8 cellular contexts compared by ENCODE assay signal in the genomic region with DNA sequence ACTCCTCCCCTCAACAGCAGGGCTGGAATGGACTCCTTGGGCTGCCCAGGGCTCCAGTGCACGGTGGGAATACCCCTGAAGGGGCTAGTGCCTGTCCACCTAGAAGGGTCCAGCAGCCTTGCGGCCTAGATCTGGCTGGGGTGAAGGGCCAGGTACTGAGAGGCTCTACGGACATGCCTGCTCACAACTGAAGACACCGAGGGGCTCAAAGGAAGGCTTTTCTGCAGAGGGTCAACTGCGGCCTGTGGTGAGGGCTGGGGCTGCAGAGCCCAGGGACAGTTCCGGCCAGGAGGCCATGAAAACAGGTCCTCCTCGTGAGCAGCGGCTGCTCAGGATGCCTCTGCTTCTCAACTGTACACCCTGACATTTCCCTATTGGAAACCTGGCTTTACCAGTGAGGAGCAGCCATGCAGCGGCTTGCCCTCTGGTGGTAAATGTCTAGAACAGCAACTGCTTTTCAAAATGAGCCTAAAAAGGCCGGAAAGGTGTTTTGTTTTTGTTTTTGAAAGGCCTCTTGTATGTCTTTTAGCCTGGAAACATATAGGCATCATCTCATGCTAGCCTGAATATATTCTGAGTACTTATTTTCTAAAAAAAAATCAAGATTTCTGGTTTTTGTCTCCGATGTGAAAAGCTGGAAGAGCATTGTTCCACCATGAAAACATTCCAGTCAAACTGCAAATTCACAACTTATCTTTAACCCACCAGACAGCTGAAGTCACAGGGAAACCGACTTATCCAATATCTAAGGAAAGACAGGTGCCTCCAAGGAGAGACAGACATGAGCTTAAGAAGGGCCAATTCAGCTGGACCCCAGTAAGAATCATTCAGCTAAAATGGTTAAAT.
A peak's percentile ranks its signal among the peaks of the same experiment; 100 is the strongest.
DNase-seq lines count a peak whose midpoint lies in the region; ATAC-seq and TF ChIP-seq lines count a peak whose summit lies in the region.

No MANE protein-coding gene starts in this region.

- no peak overlapping the region for H3K4me3 Mint-ChIP-seq in activated B cell treated with CpG ODN at 0.5 μM for 24 hours
- H3K4me3 Mint-ChIP-seq in naive thymus-derived CD4-positive, alpha-beta T cell, result no peak overlapping the region

- H3K9me3 Mint-ChIP-seq in activated B cell treated with CpG ODN at 0.5 μM for 24 hours, result peaks cover 18% of the 10 kb centered on the region
- peaks cover 0 to 24% (median 6%) of the 10 kb centered on the region in 11 donors for H3K9me3 Mint-ChIP-seq in naive thymus-derived CD4-positive, alpha-beta T cell

- no peaks in the 10 kb centered on the region for H3K36me3 ChIP-seq in MG63
- H3K36me3 ChIP-seq in esophagus muscularis mucosa, result peaks cover 0 to 5% (median 2%) of the 10 kb centered on the region in 4 donors
- H3K36me3 ChIP-seq in naive thymus-derived CD4-positive, alpha-beta T cell (ENCODE audit: control insufficient read depth in 2 of 3, insufficient read depth in 3 of 3, low read length in 3 of 3), result no peaks in the 10 kb centered on the region

- no peak overlapping the region for H3K27ac Mint-ChIP-seq in activated B cell treated with CpG ODN at 0.5 μM for 24 hours
- H3K27ac Mint-ChIP-seq in naive thymus-derived CD4-positive, alpha-beta T cell, result peak overlapping the region in 2 of 9 donors; percentile 16 to 37

- ATAC-seq in activated B cell treated with CpG ODN at 0.5 μM for 24 hours (ENCODE audit: low read depth), result peak; percentile 38
- peak; percentile 62 for ATAC-seq in naive thymus-derived CD4-positive, alpha-beta T cell
- no peak for ATAC-seq in HG03565 (IDR thresholded peaks at IDR 0.05; ENCODE audit: unreplicated experiment)
- ATAC-seq in HG02798 (IDR thresholded peaks at IDR 0.05; ENCODE audit: poor library complexity, unreplicated experiment), result no peak

- no peak for TF ChIP-seq POLR2A in esophagus muscularis mucosa (IDR thresholded peaks at IDR 0.05; ENCODE audit: low read depth)

- TF ChIP-seq CTCF in activated B cell treated with CpG ODN at 0.5 μM for 24 hours (IDR thresholded peaks at IDR 0.05) (peak; percentile 49), esophagus muscularis mucosa (IDR thresholded peaks at IDR 0.05) (peak; percentile 87 to 95 (median 88))

- peaks cover 16% of the 10 kb centered on the region for H3K4me1 Mint-ChIP-seq in activated B cell treated with CpG ODN at 0.5 μM for 24 hours
- peaks cover 4 to 61% (median 19%) of the 10 kb centered on the region in 7 donors for H3K4me1 Mint-ChIP-seq in naive thymus-derived CD4-positive, alpha-beta T cell

- intact Hi-C loops in activated B cell treated with CpG ODN at 0.5 μM for 24 hours (cut with micrococcal nuclease), result loop anchor here (2.0 to 10.0 kb wide), 5 partner anchors 47 to 829 kb away; a partner anchor contains a TSS
- intact Hi-C loops in esophagus muscularis mucosa (cut with DNase I), result loop anchor here (2.0 to 10.0 kb wide), 5 partner anchors 53 to 495 kb away; a partner anchor contains a TSS
- intact Hi-C loops in naive thymus-derived CD4-positive, alpha-beta T cell (cut with micrococcal nuclease), result loop anchor here (1.0 to 5.0 kb wide), 10 partner anchors 17 to 829 kb away; a partner anchor contains a TSS

- peaks cover 5% of the 10 kb centered on the region for H3K36me3 Mint-ChIP-seq in activated B cell treated with CpG ODN at 0.5 μM for 24 hours (ENCODE audit: low read depth)
- H3K36me3 Mint-ChIP-seq in naive thymus-derived CD4-positive, alpha-beta T cell, result peaks cover 0 to 25% (median 8%) of the 10 kb centered on the region in 5 donors

- no peak overlapping the region for H3K4me3 ChIP-seq in MG63
- H3K4me3 ChIP-seq in esophagus muscularis mucosa, result no peak overlapping the region
- no peak overlapping the region for H3K4me3 ChIP-seq in naive thymus-derived CD4-positive, alpha-beta T cell (ENCODE audit: low read length)

- peak; percentile 53 for DNase-seq in stimulated activated CD4-positive, alpha-beta T cell treated with anti-CD3 and anti-CD28 coated beads, Interleukin-15, amount 100 ng/mL, for 24 hours
- DNase-seq in stimulated activated CD4-positive, alpha-beta T cell treated with anti-CD3 and anti-CD28 coated beads, Interleukin-4, amount 100 ng/mL, for 4 hours, result no peak
- DNase-seq in MG63 (peak; percentile 22), activated B cell treated with CpG ODN at 0.5 μM for 24 hours (no peak), esophagus muscularis mucosa (ENCODE audit: extremely low spot score) (peak; percentile 89)
- peak in 7 of 9 donors; percentile 33 to 62 (median 53) for DNase-seq in naive thymus-derived CD4-positive, alpha-beta T cell

- H3K27ac ChIP-seq in esophagus muscularis mucosa (replicated peaks in 1 of 4), result peak overlapping the region in 2 of 4 donors; percentile 13 to 46
- no peak overlapping the region for H3K27ac ChIP-seq in naive thymus-derived CD4-positive, alpha-beta T cell (ENCODE audit: low read depth, low read length)

- H3K27me3 ChIP-seq in MG63, result no peaks in the 10 kb centered on the region
- H3K27me3 ChIP-seq in esophagus muscularis mucosa, result peaks cover 0 to under 1% (median 0%) of the 10 kb centered on the region in 4 donors
- no peaks in the 10 kb centered on the region for H3K27me3 ChIP-seq in naive thymus-derived CD4-positive, alpha-beta T cell (ENCODE audit: control insufficient read depth in 2 of 2, insufficient read depth in 2 of 2, low read length in 2 of 2)

- peaks cover 22 to 28% (median 24%) of the 10 kb centered on the region in 4 donors for H3K4me1 ChIP-seq in esophagus muscularis mucosa
- H3K4me1 ChIP-seq in naive thymus-derived CD4-positive, alpha-beta T cell (ENCODE audit: control insufficient read depth in 2 of 2, insufficient read depth in 2 of 2, low read length in 2 of 2), result peaks cover 17 to 19% of the 10 kb centered on the region in 2 donors

- WGBS in esophagus muscularis mucosa, result 31% methylated on average over 9 of the region's 12 CpGs

- TF ChIP-seq EP300 in esophagus muscularis mucosa (IDR thresholded peaks at IDR 0.05), result no peak

- H3K9me3 ChIP-seq in MG63 (peaks cover 14% of the 10 kb centered on the region), esophagus muscularis mucosa (peaks cover 0 to 8% (median 2%) of the 10 kb centered on the region in 4 donors)
- H3K9me3 ChIP-seq in naive thymus-derived CD4-positive, alpha-beta T cell (ENCODE audit: control insufficient read depth in 2 of 3, low read length in 3 of 3), result no peaks in the 10 kb centered on the region

- no peaks in the 10 kb centered on the region for H3K27me3 Mint-ChIP-seq in activated B cell treated with CpG ODN at 0.5 μM for 24 hours
- H3K27me3 Mint-ChIP-seq in naive thymus-derived CD4-positive, alpha-beta T cell, result no peaks in the 10 kb centered on the region

- POLR2A ChIA-PET in activated B cell treated with CpG ODN at 0.5 μM for 24 hours (lab: Charles Lee), result interaction anchor here (0.8 to 4.4 kb wide), 5 partner anchors 51 to 289 kb away, joined by 3 to 46 read pairs (median 3); a partner anchor contains a TSS
- POLR2A ChIA-PET in naive thymus-derived CD4-positive, alpha-beta T cell (lab: Charles Lee), result interaction anchor here (0.6 to 2.7 kb wide), 8 partner anchors 31 to 290 kb away, joined by 3 to 11 read pairs (median 4); no protein-coding TSS in a partner anchor

- CTCF ChIA-PET in activated B cell treated with CpG ODN at 0.5 μM for 24 hours (lab: Charles Lee), result interaction anchor here (0.7 to 5.5 kb wide), 26 partner anchors 14 to 828 kb away, joined by 3 to 226 read pairs (median 4); no protein-coding TSS in a partner anchor
- CTCF ChIA-PET in naive thymus-derived CD4-positive, alpha-beta T cell (lab: Charles Lee), result interaction anchor here (0.6 to 5.2 kb wide), 23 partner anchors 8 to 828 kb away, joined by 3 to 117 read pairs (median 4); no protein-coding TSS in a partner anchor

Comparison
In these comparisons a context has a peak if more than half of its experiments do, and no peak if none do; other contexts are left out.
1. DNase-seq: peak in stimulated activated CD4-positive, alpha-beta T cell treated with anti-CD3 and anti-CD28 coated beads, Interleukin-15, amount 100 ng/mL, for 24 hours (single experiment), MG63 (single experiment), esophagus muscularis mucosa (single experiment) and naive thymus-derived CD4-positive, alpha-beta T cell (7 of 9); none in stimulated activated CD4-positive, alpha-beta T cell treated with anti-CD3 and anti-CD28 coated beads, Interleukin-4, amount 100 ng/mL, for 4 hours (0 of 2) and activated B cell treated with CpG ODN at 0.5 μM for 24 hours (single experiment).
2. ATAC-seq: peak in activated B cell treated with CpG ODN at 0.5 μM for 24 hours (single experiment) and naive thymus-derived CD4-positive, alpha-beta T cell (single experiment); none in HG03565 (single experiment) and HG02798 (single experiment).